ENCODE assay signal across 11 cellular contexts in the genomic region with DNA sequence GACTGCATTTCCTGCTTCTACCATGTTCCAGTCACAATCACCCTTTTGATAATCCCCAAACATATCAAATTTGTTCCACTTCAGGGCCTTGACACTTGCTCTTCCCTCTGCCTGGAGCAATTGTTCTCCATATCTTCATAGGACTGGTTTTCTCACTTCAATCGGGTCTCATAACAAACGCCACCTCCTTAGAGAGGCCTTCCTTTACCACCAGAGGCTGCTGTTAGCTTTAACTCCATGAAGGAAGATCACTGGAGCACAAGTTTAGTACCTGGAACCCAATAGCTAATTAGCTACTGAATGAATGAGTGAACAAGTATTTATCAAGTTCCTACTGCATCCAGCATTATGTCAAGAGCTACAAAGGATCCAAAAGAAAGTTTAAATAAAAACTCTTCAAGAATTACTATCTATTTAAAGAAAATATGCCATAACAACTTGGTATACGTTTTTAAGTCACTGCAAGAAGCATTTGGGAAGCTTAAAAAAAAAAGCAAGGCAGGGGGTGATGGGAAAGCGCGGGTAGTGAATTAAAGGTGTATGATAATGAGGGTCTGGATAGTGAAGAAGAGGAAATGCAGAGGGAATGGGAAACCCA. TPM values are rescaled to one million over a fixed set of nuclear protein-coding genes. Genes with fewer than 3 reads are reported as not detected.
A peak's percentile ranks its signal among the peaks of the same experiment; 100 is the strongest.
DNase-seq lines count a peak whose midpoint lies in the region; ATAC-seq and TF ChIP-seq lines count a peak whose summit lies in the region.
"Had no signal": no experiment of that assay in that cellular context is flagged by ENCODE, and none has a peak within 500 bp of the region (broad histone marks: within the 10 kb centered on the region; RNA-seq: fewer than 3 reads in every experiment).

No MANE protein-coding gene starts in this region.

- DNase-seq in DMS114 treated with DMSO at 0.1 percent for 48 hours (lab: John Stamatoyannopoulos, UW; ENCODE audit: unreplicated experiment) (peak; percentile 5), chondrocyte (ENCODE audit: low spot score) (no peak), lower lobe of right lung (no peak), HuH-7.5 (ENCODE audit: low spot score) (no peak), A172 (ENCODE audit: low spot score) (no peak)
- no peak for DNase-seq in CD4-positive, alpha-beta T cell
- DNase-seq: activated naive CD4-positive, alpha-beta T cell treated with anti-CD3 and anti-CD28 coated beads, Interleukin-2, amount 50 U/mL, for 16 hours; left cardiac atrium had no signal

- H3K36me3 Mint-ChIP-seq in chondrocyte (ENCODE audit: low read depth) = peaks cover 3% of the 10 kb centered on the region
- H3K36me3 Mint-ChIP-seq in CD4-positive, alpha-beta T cell (ENCODE audit: low read depth) = no peaks in the 10 kb centered on the region

- intact Hi-C loops in lower lobe of right lung (cut with DNase I) = no loop called here
- intact Hi-C loops in CD4-positive, alpha-beta T cell (cut with DNase I, micrococcal nuclease) = no loop called here

- peaks cover 25% of the 10 kb centered on the region for H3K4me1 Mint-ChIP-seq in chondrocyte (ENCODE audit: low read depth)
- no peaks in the 10 kb centered on the region for H3K4me1 Mint-ChIP-seq in CD4-positive, alpha-beta T cell (ENCODE audit: low read depth)

- no peaks in the 10 kb centered on the region for H3K4me1 ChIP-seq in lower lobe of right lung
- H3K4me1 ChIP-seq: SJCRH30 had no signal

- ATAC-seq in lower lobe of right lung (peak in 1 of 2 donors; percentile 78), GM21825 (IDR thresholded peaks at IDR 0.05; ENCODE audit: unreplicated experiment) (no peak)
- no peak for ATAC-seq in CD4-positive, alpha-beta T cell (ENCODE audit: poor library complexity)

- CTCF ChIA-PET in CD4-positive, alpha-beta T cell (lab: Charles Lee) = interaction anchor here (0.6 kb wide), 1 partner anchor 1463 kb away, joined by 3 read pairs; no protein-coding TSS in a partner anchor

- H3K9me3 Mint-ChIP-seq in chondrocyte (ENCODE audit: low read depth) = no peaks in the 10 kb centered on the region
- no peaks in the 10 kb centered on the region for H3K9me3 Mint-ChIP-seq in CD4-positive, alpha-beta T cell

- no peaks in the 10 kb centered on the region for H3K27me3 Mint-ChIP-seq in chondrocyte (ENCODE audit: low read depth)
- no peaks in the 10 kb centered on the region for H3K27me3 Mint-ChIP-seq in CD4-positive, alpha-beta T cell

- no peaks in the 10 kb centered on the region for H3K27me3 ChIP-seq in lower lobe of right lung (ENCODE audit: low read depth)
- no peaks in the 10 kb centered on the region for H3K27me3 ChIP-seq in CD4-positive, alpha-beta T cell (ENCODE audit: control insufficient read depth, insufficient read depth, low read length)
- H3K27me3 ChIP-seq: SJCRH30 had no signal

- H3K27ac Mint-ChIP-seq in chondrocyte (ENCODE audit: unreplicated experiment) = no peak overlapping the region
- H3K27ac Mint-ChIP-seq in CD4-positive, alpha-beta T cell = no peak overlapping the region

- H3K27ac ChIP-seq in lower lobe of right lung = no peak overlapping the region
- no peak overlapping the region for H3K27ac ChIP-seq in CD4-positive, alpha-beta T cell (ENCODE audit: low read depth, low read length)
- H3K27ac ChIP-seq: SJCRH30 had no signal

- no peak overlapping the region for H3K4me3 Mint-ChIP-seq in chondrocyte (ENCODE audit: unreplicated experiment)
- H3K4me3 Mint-ChIP-seq in CD4-positive, alpha-beta T cell = no peak overlapping the region

- POLR2A ChIA-PET in CD4-positive, alpha-beta T cell (lab: Charles Lee) = no interaction called here

- H3K36me3 ChIP-seq in lower lobe of right lung = no peaks in the 10 kb centered on the region

- TF ChIP-seq CTCF in LNCAP (IDR thresholded peaks at IDR 0.05) (peak; percentile 30; the same call in 1 of the 2 replicates), chondrocyte (IDR thresholded peaks at IDR 0.05) (peak; percentile 30), lower lobe of right lung (IDR thresholded peaks at IDR 0.05) (peak; percentile 41)
- no peak for TF ChIP-seq CTCF in CD4-positive, alpha-beta T cell (IDR thresholded peaks at IDR 0.05)

- H3K4me3 ChIP-seq in lower lobe of right lung = no peak overlapping the region
- H3K4me3 ChIP-seq: SJCRH30 had no signal

- no peaks in the 10 kb centered on the region for H3K9me3 ChIP-seq in lower lobe of right lung
- H3K9me3 ChIP-seq in CD4-positive, alpha-beta T cell (ENCODE audit: control insufficient read depth, low read length) = no peaks in the 10 kb centered on the region
- H3K9me3 ChIP-seq: SJCRH30 had no signal

RNA-seq across cellular contexts. Expression of gene BAZ2B, which starts 58.8 kb away (rescaled TPM):
- total RNA-seq in chondrocyte (31.6 to 62.6 TPM (median 37.8 TPM) in 3 replicates), lower lobe of right lung (97.4 TPM)
- 10 to 100 TPM; 17.9 to 18.5 TPM for total RNA-seq in CD4-positive, alpha-beta T cell
- total RNA-seq in A172 (2014; rRNA removed; shearing (Covaris generic)) = 25.3 and 43.4 TPM in 2 replicates
